ENCODE assay signal across 8 cellular contexts in genomic region chr9:35162605-35163315, GRCh38. TPM values are rescaled to one million over a fixed set of nuclear protein-coding genes. Genes with fewer than 3 reads are reported as not detected.
DNase-seq lines count a peak whose midpoint lies in the region; ATAC-seq and TF ChIP-seq lines count a peak whose summit lies in the region.

No MANE protein-coding gene starts in this region.

- peak overlapping the region; percentile 88 for H3K4me3 ChIP-seq in AG04450 (ENCODE audit: low read depth, low read length)
- H3K4me3 ChIP-seq in astrocyte of the spinal cord (ENCODE audit: low read depth, low read length) = peak overlapping the region; percentile 88
- H3K4me3 ChIP-seq in left lung = peak overlapping the region; percentile 76 to 77
- peak overlapping the region; percentile 51 to 74 (median 72) for H3K4me3 ChIP-seq in thyroid gland (replicated peaks in 1 of 3)

- no peak for DNase-seq in AG04450 (ENCODE audit: low read depth, low spot score)
- no peak for DNase-seq in HFFc6
- DNase-seq in astrocyte of the spinal cord (ENCODE audit: low read depth, low spot score) = peak; percentile 1
- DNase-seq in left lung = no peak
- no peak for DNase-seq in thyroid gland
- no peak for DNase-seq in effector CD8-positive, alpha-beta T cell (lab: John Stamatoyannopoulos, UW)

- intact Hi-C loops in left lung (cut with DNase I) = no loop called here
- intact Hi-C loops in thyroid gland (cut with DNase I) = no loop called here

- in situ Hi-C loops in astrocyte of the spinal cord (cut with HindIII; ENCODE audit: low sequenced_read_pairs) = no loop called here

- TF ChIP-seq CTCF in AG04450 (IDR thresholded peaks at IDR 0.05; ENCODE audit: low read depth, low read length) (no peak), HFFc6 (IDR thresholded peaks at IDR 0.05) (no peak), astrocyte of the spinal cord (IDR thresholded peaks at IDR 0.05; ENCODE audit: low read depth, low read length) (no peak), left lung (IDR thresholded peaks at IDR 0.05) (no peak), thyroid gland (IDR thresholded peaks at IDR 0.05) (no peak)

- H3K36me3 Mint-ChIP-seq in HFFc6 (ENCODE audit: low read depth) = no peaks in the 10 kb centered on the region; the same call in 1 of the 2 replicates

- WGBS in thyroid gland, 2 donors = 17 to 19% methylated on average over 11 of the region's 11 CpGs

- H3K9me3 Mint-ChIP-seq in HFFc6 = no peaks in the 10 kb centered on the region

- no peaks in the 10 kb centered on the region for H3K36me3 ChIP-seq in left lung
- no peaks in the 10 kb centered on the region for H3K36me3 ChIP-seq in thyroid gland

- H3K9me3 ChIP-seq in AG04450 (ENCODE audit: control insufficient read depth, insufficient read depth, low read length) = no peaks in the 10 kb centered on the region
- H3K9me3 ChIP-seq in left lung = no peaks in the 10 kb centered on the region
- H3K9me3 ChIP-seq in thyroid gland = no peaks in the 10 kb centered on the region

- POLR2A ChIA-PET in AG04450 (lab: Yijun Ruan, JAX) = interaction anchor here (0.6 kb wide), 1 partner anchor 173 kb away, joined by 3 read pairs; no protein-coding TSS in a partner anchor

- peak overlapping the region; percentile 95 for H3K4me3 Mint-ChIP-seq in HFFc6

- H3K27ac ChIP-seq in AG04450 (ENCODE audit: low read depth, low read length) (no peak overlapping the region), left lung (peak overlapping the region; percentile 87 to 88), thyroid gland (peak overlapping the region; percentile 68 to 89 (median 81))

- no peak for TF ChIP-seq POLR2A in thyroid gland (IDR thresholded peaks at IDR 0.05)

- H3K4me1 Mint-ChIP-seq in HFFc6 (ENCODE audit: low read depth) = peaks cover 33% of the 10 kb centered on the region

- CTCF ChIA-PET in AG04450 (lab: Charles Lee) = interaction anchor here (1.0 to 2.3 kb wide), 5 partner anchors 46 to 391 kb away, joined by 3 to 15 read pairs (median 6); partner anchors contain the start of gene ATOSB

- peaks cover 9 to 29% of the 10 kb centered on the region in 2 donors for H3K4me1 ChIP-seq in left lung
- peaks cover 10% of the 10 kb centered on the region in 2 donors for H3K4me1 ChIP-seq in thyroid gland

- H3K27me3 ChIP-seq in AG04450 (ENCODE audit: control insufficient read depth, insufficient read depth, low read length) (no peaks in the 10 kb centered on the region), left lung (no peaks in the 10 kb centered on the region), thyroid gland (no peaks in the 10 kb centered on the region)

- ATAC-seq in left lung = no peak
- ATAC-seq in GM18511 (IDR thresholded peaks at IDR 0.05; ENCODE audit: unreplicated experiment) = no peak
- no peak for ATAC-seq in GM21717 (IDR thresholded peaks at IDR 0.05; ENCODE audit: unreplicated experiment)

- no peaks in the 10 kb centered on the region for H3K27me3 Mint-ChIP-seq in HFFc6 (ENCODE audit: insufficient read depth)

- H3K27ac Mint-ChIP-seq in HFFc6 = peak overlapping the region; percentile 90

RNA-seq across cellular contexts. Expression of gene UNC13B, which starts 1.0 kb away (rescaled TPM):
- polyA plus RNA-seq in AG04450 (2011; rRNA removed) = 12.5 and 15.4 TPM in 2 replicates
- 24.9 and 27.4 TPM in 2 replicates for polyA minus RNA-seq in AG04450 (2011; rRNA and poly(A)+ RNA removed)
- total RNA-seq in HFFc6 (2021; fragmentation: NEBNext Ultra II Directional; extraction: Animal tissue kit (Norgen Biotek cat#: 25700)) = 10 to 100 TPM; 18.2 to 21.4 (median 19.7) TPM
- total RNA-seq in left lung (10 to 100 TPM; 76.0 to 92.3 TPM), thyroid gland (10 to 100 TPM; 19.1 to 46.9 (median 35.1) TPM)

RNA-seq across cellular contexts. Expression of gene ATOSB, which starts 47.1 kb away (rescaled TPM):
- polyA plus RNA-seq in AG04450 (2011; rRNA removed) = 20.4 and 24.6 TPM in 2 replicates
- polyA minus RNA-seq in AG04450 (2011; rRNA and poly(A)+ RNA removed) = 22.0 and 22.1 TPM in 2 replicates
- total RNA-seq in HFFc6 (2021; fragmentation: NEBNext Ultra II Directional; extraction: Animal tissue kit (Norgen Biotek cat#: 25700)) = 10 to 100 TPM; 45.9 to 56.5 (median 49.5) TPM
- total RNA-seq in left lung (10 to 100 TPM; 26.1 to 30.9 TPM), thyroid gland (10 to 100 TPM in 2 of 4 donors, 1 to 10 TPM in 2; 7.8 to 21.0 (median 11.8) TPM)

RNA-seq across cellular contexts. Expression of gene STOML2, which starts 59.8 kb away (rescaled TPM):
- polyA plus RNA-seq in AG04450 (2011; rRNA removed) = 125 and 151 TPM in 2 replicates
- polyA minus RNA-seq in AG04450 (2011; rRNA and poly(A)+ RNA removed) = 73.2 and 92.5 TPM in 2 replicates
- 100 to 1,000 TPM; 118 to 139 (median 123) TPM for total RNA-seq in HFFc6 (2021; fragmentation: NEBNext Ultra II Directional; extraction: Animal tissue kit (Norgen Biotek cat#: 25700))
- total RNA-seq in left lung (10 to 100 TPM; 62.3 to 90.3 TPM), thyroid gland (100 to 1,000 TPM in 1 of 4 donors, 10 to 100 TPM in 3; 72.5 to 130 (median 99.8) TPM)
